ENCODE assay signal across 41 cellular contexts in genomic region chr4:92263575-92263974, GRCh38. TPM values are rescaled to one million over a fixed set of nuclear protein-coding genes. Genes with fewer than 3 reads are reported as not detected.
"Had no signal": no experiment of that assay in that cellular context is flagged by ENCODE, and none has a peak within 500 bp of the region (broad histone marks: within the 10 kb centered on the region; RNA-seq: fewer than 3 reads in every experiment).

No MANE protein-coding gene starts in this region.

- H3K4me3 ChIP-seq: adrenal gland, ascending aorta, body of pancreas, breast epithelium, cardiac muscle cell had no signal

- ATAC-seq: activated naive CD4-positive, alpha-beta T cell treated with anti-CD3 and anti-CD28 coated beads, Interleukin-2, amount 50 U/mL, for 72 hours; activated naive CD8-positive, alpha-beta T cell treated with anti-CD3 and anti-CD28 coated beads, Interleukin-2, amount 50 U/mL, for 24 hours; activated T-cell treated with anti-CD3 and anti-CD28 coated beads, Interleukin-2, amount 50 U/mL, for 4 hours; activated T-cell treated with anti-CD3 and anti-CD28 coated beads, Interleukin-2, amount 50 U/mL, for 72 hours; activated T-helper 17 cell treated with anti-CD3 and anti-CD28 coated beads, Interleukin-2, amount 50 U/mL, for 72 hours; body of pancreas had no signal

- H3K36me3 ChIP-seq: adrenal gland, ascending aorta, brain microvascular endothelial cell, breast epithelium, cardiac muscle cell had no signal

- H3K4me1 Mint-ChIP-seq: activated naive CD4-positive, alpha-beta T cell treated with anti-CD3 and anti-CD28 coated beads, Interleukin-2, amount 10 ng/mL, durations not matched to agents 7 days and 5 days; activated naive CD4-positive, alpha-beta T cell treated with anti-CD3 and anti-CD28 coated beads, Interleukin-2, amount 50 U/mL, for 24 hours; activated naive CD8-positive, alpha-beta T cell treated with anti-CD3 and anti-CD28 coated beads for 36 hours; activated naive CD8-positive, alpha-beta T cell treated with anti-CD3 and anti-CD28 coated beads, Interleukin-2, amount 10 ng/mL, durations not matched to agents 7 days and 5 days; activated naive CD8-positive, alpha-beta T cell treated with anti-CD3 and anti-CD28 coated beads, Interleukin-2, amount 50 U/mL, for 24 hours; activated T-helper 17 cell treated with anti-CD3 and anti-CD28 coated beads, Interleukin-2, amount 50 U/mL, for 72 hours; central memory CD8-positive, alpha-beta T cell had no signal

- H3K4me3 Mint-ChIP-seq: activated naive CD4-positive, alpha-beta T cell treated with anti-CD3 and anti-CD28 coated beads for 36 hours; activated naive CD4-positive, alpha-beta T cell treated with anti-CD3 and anti-CD28 coated beads, Interleukin-2, amount 10 ng/mL, durations not matched to agents 7 days and 5 days; activated naive CD4-positive, alpha-beta T cell treated with anti-CD3 and anti-CD28 coated beads, Interleukin-2, amount 50 U/mL, for 24 hours; activated naive CD8-positive, alpha-beta T cell; activated naive CD8-positive, alpha-beta T cell treated with anti-CD3 and anti-CD28 coated beads for 36 hours; activated naive CD8-positive, alpha-beta T cell treated with anti-CD3 and anti-CD28 coated beads, Interleukin-2, amount 10 ng/mL, durations not matched to agents 7 days and 5 days; activated naive CD8-positive, alpha-beta T cell treated with anti-CD3 and anti-CD28 coated beads, Interleukin-2, amount 50 U/mL, for 24 hours; activated T-cell treated with anti-CD3 and anti-CD28 coated beads, Interleukin-2, amount 50 U/mL, for 4 hours; activated T-cell treated with anti-CD3 and anti-CD28 coated beads, Interleukin-2, amount 50 U/mL, for 72 hours; activated T-helper 1 cell treated with anti-CD3 and anti-CD28 coated beads, Interleukin-12 subunit alpha, Interleukin-12 subunit beta, Interleukin-2, Interleukin-4 antibody, amounts not matched to agents 30 ng/mL and 10 ng/mL and 1 ng/mL, durations not matched to agents 14 hours and 24 hours and 36 hours; activated T-helper 17 cell treated with anti-CD3 and anti-CD28 coated beads, Interleukin-2, amount 50 U/mL, for 72 hours; brain; central memory CD8-positive, alpha-beta T cell had no signal

- H3K9me3 ChIP-seq: adrenal gland, ascending aorta, body of pancreas, breast epithelium had no signal

- H3K27ac Mint-ChIP-seq: activated naive CD4-positive, alpha-beta T cell treated with anti-CD3 and anti-CD28 coated beads for 36 hours; activated naive CD4-positive, alpha-beta T cell treated with anti-CD3 and anti-CD28 coated beads, Interleukin-2, amount 10 ng/mL, durations not matched to agents 7 days and 5 days; activated naive CD4-positive, alpha-beta T cell treated with anti-CD3 and anti-CD28 coated beads, Interleukin-2, amount 50 U/mL, for 24 hours; activated naive CD4-positive, alpha-beta T cell treated with anti-CD3 and anti-CD28 coated beads, Interleukin-2, amount 50 U/mL, for 72 hours; activated naive CD8-positive, alpha-beta T cell; activated naive CD8-positive, alpha-beta T cell treated with anti-CD3 and anti-CD28 coated beads for 36 hours; activated naive CD8-positive, alpha-beta T cell treated with anti-CD3 and anti-CD28 coated beads, Interleukin-2, amount 10 ng/mL, durations not matched to agents 7 days and 5 days; activated naive CD8-positive, alpha-beta T cell treated with anti-CD3 and anti-CD28 coated beads, Interleukin-2, amount 50 U/mL, for 24 hours; activated T-cell treated with anti-CD3 and anti-CD28 coated beads, Interleukin-2, amount 50 U/mL, for 72 hours; activated T-helper 1 cell treated with anti-CD3 and anti-CD28 coated beads, Interleukin-12 subunit alpha, Interleukin-12 subunit beta, Interleukin-2, Interleukin-4 antibody, amounts not matched to agents 30 ng/mL and 10 ng/mL and 1 ng/mL, durations not matched to agents 14 hours and 24 hours and 36 hours; activated T-helper 17 cell treated with anti-CD3 and anti-CD28 coated beads, Interleukin-2, amount 50 U/mL, for 72 hours; activated T-helper 2 cell treated with anti-CD3 and anti-CD28 coated beads, Interferon-gamma antibody, Interleukin-2, Interleukin-4, amounts not matched to agents 10 μg/mL and 5 μg/mL and 100 μg/mL, durations not matched to agents 14 hours and 24 hours and 36 hours; brain had no signal

- H3K4me1 ChIP-seq: adrenal gland, ascending aorta, breast epithelium had no signal

- H3K27me3 Mint-ChIP-seq: activated naive CD4-positive, alpha-beta T cell treated with anti-CD3 and anti-CD28 coated beads, Interleukin-2, amount 10 ng/mL, durations not matched to agents 7 days and 5 days; activated naive CD4-positive, alpha-beta T cell treated with anti-CD3 and anti-CD28 coated beads, Interleukin-2, amount 50 U/mL, for 24 hours; activated naive CD8-positive, alpha-beta T cell; activated naive CD8-positive, alpha-beta T cell treated with anti-CD3 and anti-CD28 coated beads for 36 hours; activated naive CD8-positive, alpha-beta T cell treated with anti-CD3 and anti-CD28 coated beads, Interleukin-2, amount 10 ng/mL, durations not matched to agents 7 days and 5 days; activated T-helper 17 cell treated with anti-CD3 and anti-CD28 coated beads, Interleukin-2, amount 50 U/mL, for 72 hours; central memory CD8-positive, alpha-beta T cell had no signal

- DNase-seq: activated effector memory CD4-positive, alpha-beta T cell treated with anti-CD3 and anti-CD28 coated beads, Interleukin-2, amount 50 U/mL, for 16 hours; activated effector memory CD4-positive, alpha-beta T cell treated with Interleukin-2 at 50 U/mL for 16 hours; activated gamma-delta T cell; activated gamma-delta T cell treated with Interleukin-2 at 50 U/mL for 16 hours; activated naive CD4-positive, alpha-beta T cell; activated naive CD4-positive, alpha-beta T cell treated with anti-CD3 and anti-CD28 coated beads for 36 hours; activated naive CD4-positive, alpha-beta T cell treated with anti-CD3 and anti-CD28 coated beads, Interleukin-2, amount 10 ng/mL, durations not matched to agents 7 days and 5 days; activated naive CD4-positive, alpha-beta T cell treated with anti-CD3 and anti-CD28 coated beads, Interleukin-2, amount 50 U/mL, for 16 hours; activated naive CD4-positive, alpha-beta T cell treated with Interleukin-2 at 50 U/mL for 16 hours; activated naive CD8-positive, alpha-beta T cell treated with anti-CD3 and anti-CD28 coated beads for 36 hours; activated naive CD8-positive, alpha-beta T cell treated with anti-CD3 and anti-CD28 coated beads, Interleukin-2, amount 10 ng/mL, durations not matched to agents 7 days and 5 days; activated naive CD8-positive, alpha-beta T cell treated with anti-CD3 and anti-CD28 coated beads, Interleukin-2, amount 50 U/mL, for 24 hours; activated T-cell treated with anti-CD3 and anti-CD28 coated beads, Interleukin-2, amount 50 U/mL, for 4 hours; activated T-cell treated with anti-CD3 and anti-CD28 coated beads, Interleukin-2, amount 50 U/mL, for 48 hours; activated T-cell treated with anti-CD3 and anti-CD28 coated beads, Interleukin-2, amount 50 U/mL, for 72 hours; adrenal gland; amniotic stem cell; amygdala; anterior cingulate cortex; aorta; body of pancreas; brain microvascular endothelial cell; caudate nucleus; central memory CD4-positive, alpha-beta T cell; cerebellar nuclear complex had no signal

- H3K27ac ChIP-seq: adrenal gland, ascending aorta, body of pancreas, brain microvascular endothelial cell, breast epithelium, cardiac muscle cell had no signal

- H3K36me3 Mint-ChIP-seq: activated naive CD4-positive, alpha-beta T cell treated with anti-CD3 and anti-CD28 coated beads, Interleukin-2, amount 10 ng/mL, durations not matched to agents 7 days and 5 days; activated naive CD4-positive, alpha-beta T cell treated with anti-CD3 and anti-CD28 coated beads, Interleukin-2, amount 50 U/mL, for 24 hours; activated naive CD4-positive, alpha-beta T cell treated with anti-CD3 and anti-CD28 coated beads, Interleukin-2, amount 50 U/mL, for 72 hours; activated naive CD8-positive, alpha-beta T cell; activated naive CD8-positive, alpha-beta T cell treated with anti-CD3 and anti-CD28 coated beads for 36 hours; activated naive CD8-positive, alpha-beta T cell treated with anti-CD3 and anti-CD28 coated beads, Interleukin-2, amount 10 ng/mL, durations not matched to agents 7 days and 5 days; brain had no signal

- H3K9me3 Mint-ChIP-seq: activated naive CD4-positive, alpha-beta T cell treated with anti-CD3 and anti-CD28 coated beads for 36 hours; activated naive CD4-positive, alpha-beta T cell treated with anti-CD3 and anti-CD28 coated beads, Interleukin-2, amount 10 ng/mL, durations not matched to agents 7 days and 5 days; activated naive CD4-positive, alpha-beta T cell treated with anti-CD3 and anti-CD28 coated beads, Interleukin-2, amount 50 U/mL, for 24 hours; activated naive CD8-positive, alpha-beta T cell treated with anti-CD3 and anti-CD28 coated beads for 36 hours; activated naive CD8-positive, alpha-beta T cell treated with anti-CD3 and anti-CD28 coated beads, Interleukin-2, amount 10 ng/mL, durations not matched to agents 7 days and 5 days; activated T-cell treated with anti-CD3 and anti-CD28 coated beads, Interleukin-2, amount 50 U/mL, for 4 hours; activated T-cell treated with anti-CD3 and anti-CD28 coated beads, Interleukin-2, amount 50 U/mL, for 72 hours; activated T-helper 1 cell treated with anti-CD3 and anti-CD28 coated beads, Interleukin-12 subunit alpha, Interleukin-12 subunit beta, Interleukin-2, Interleukin-4 antibody, amounts not matched to agents 30 ng/mL and 10 ng/mL and 1 ng/mL, durations not matched to agents 14 hours and 24 hours and 36 hours; activated T-helper 2 cell treated with anti-CD3 and anti-CD28 coated beads, Interferon-gamma antibody, Interleukin-2, Interleukin-4, amounts not matched to agents 10 μg/mL and 5 μg/mL and 100 μg/mL, durations not matched to agents 14 hours and 24 hours and 36 hours had no signal

- FAIRE-seq: astrocyte, bronchial epithelial cell, colon had no signal

- H3K27me3 ChIP-seq: adrenal gland, ascending aorta, body of pancreas, brain microvascular endothelial cell, breast epithelium, cardiac muscle cell had no signal

RNA-seq across cellular contexts. Expression of gene GRID2, which starts 40.2 kb away (rescaled TPM):
- total RNA-seq: activated naive CD4-positive, alpha-beta T cell treated with anti-CD3 and anti-CD28 coated beads for 36 hours; activated naive CD4-positive, alpha-beta T cell treated with anti-CD3 and anti-CD28 coated beads, Interleukin-2, amount 50 U/mL, for 72 hours; activated naive CD8-positive, alpha-beta T cell treated with anti-CD3 and anti-CD28 coated beads for 36 hours; activated naive CD8-positive, alpha-beta T cell treated with anti-CD3 and anti-CD28 coated beads, Interleukin-2, amount 10 ng/mL, durations not matched to agents 7 days and 5 days; activated T-cell treated with anti-CD3 and anti-CD28 coated beads, Interleukin-2, amount 50 U/mL, for 72 hours; activated T-helper 1 cell treated with anti-CD3 and anti-CD28 coated beads, Interleukin-12 subunit alpha, Interleukin-12 subunit beta, Interleukin-2, Interleukin-4 antibody, amounts not matched to agents 30 ng/mL and 10 ng/mL and 1 ng/mL, durations not matched to agents 14 hours and 24 hours and 36 hours; activated T-helper 17 cell treated with anti-CD3 and anti-CD28 coated beads, Interleukin-2, amount 50 U/mL, for 72 hours; activated T-helper 2 cell treated with anti-CD3 and anti-CD28 coated beads, Interferon-gamma antibody, Interleukin-2, Interleukin-4, amounts not matched to agents 10 μg/mL and 5 μg/mL and 100 μg/mL, durations not matched to agents 14 hours and 24 hours and 36 hours; ascending aorta; body of pancreas; bronchial epithelial cell; chondrocyte had no signal
- polyA plus RNA-seq: adipose tissue, aorta, cardiac muscle cell had no signal
